15 cellular contexts compared by ENCODE assay signal in the genomic region with DNA sequence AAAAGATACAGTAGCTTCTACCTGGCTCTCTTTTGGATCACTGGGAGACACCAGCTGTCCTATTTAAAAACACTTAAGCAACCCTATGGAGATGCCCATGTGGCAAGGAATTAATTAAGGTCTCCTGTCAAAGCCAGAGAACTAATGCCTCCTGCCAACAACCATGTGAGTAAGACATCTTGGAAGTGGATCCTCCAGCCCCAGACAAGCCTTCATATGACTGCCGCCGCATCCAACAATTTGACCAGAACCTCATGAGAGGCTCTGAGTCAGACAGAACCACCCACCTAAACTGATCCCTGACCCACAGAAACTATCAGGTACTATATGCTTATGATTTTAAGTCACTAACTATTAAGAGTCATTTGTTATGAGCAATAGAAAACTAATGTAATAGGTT. TPM values are rescaled to one million over a fixed set of nuclear protein-coding genes. Genes with fewer than 3 reads are reported as not detected.
DNase-seq lines count a peak whose midpoint lies in the region; ATAC-seq and TF ChIP-seq lines count a peak whose summit lies in the region.
"Had no signal": no experiment of that assay in that cellular context is flagged by ENCODE, and none has a peak within 500 bp of the region (broad histone marks: within the 10 kb centered on the region; RNA-seq: fewer than 3 reads in every experiment).

No MANE protein-coding gene starts in this region.

- H3K36me3 ChIP-seq in osteoblast (ENCODE audit: insufficient read depth, low read length), result no peaks in the 10 kb centered on the region
- H3K36me3 ChIP-seq: neutrophil had no signal

- H3K9me3 ChIP-seq in osteoblast (ENCODE audit: low read depth, low read length), result no peaks in the 10 kb centered on the region
- H3K9me3 ChIP-seq: BLaER1 treated with 17β-estradiol and CSF1 and Interleukin-3, amounts not matched to agents 10 nM and 100 nM; neutrophil; upper lobe of left lung had no signal

- ATAC-seq in GM18520 (IDR thresholded peaks at IDR 0.05; ENCODE audit: unreplicated experiment), result no peak
- no peak for ATAC-seq in HG02623 (IDR thresholded peaks at IDR 0.05; ENCODE audit: unreplicated experiment)

- peaks cover 56% of the 10 kb centered on the region for H3K4me1 ChIP-seq in osteoblast (ENCODE audit: insufficient read depth, low read length)
- H3K4me1 ChIP-seq: upper lobe of left lung had no signal

- no peaks in the 10 kb centered on the region for H3K27me3 ChIP-seq in osteoblast (ENCODE audit: insufficient read depth, low read length)
- H3K27me3 ChIP-seq: BLaER1 treated with 17β-estradiol and CSF1 and Interleukin-3, amounts not matched to agents 10 nM and 100 nM; neutrophil; upper lobe of left lung had no signal

- DNase-seq in G401 (ENCODE audit: low spot score) (peak; percentile 55), NCI-H524 (lab: John Stamatoyannopoulos, UW) (peak; percentile 50 to 81), choroid plexus epithelial cell (ENCODE audit: low read depth) (peak; percentile 32), osteoblast (ENCODE audit: insufficient read length, low spot score, missing footprints) (peak; percentile 22), 8988T (no peak)
- DNase-seq: activated CD4-positive, CD25-positive, alpha-beta regulatory T cell treated with anti-CD3 and anti-CD28 coated beads, Interleukin-2, amount 50 U/mL, for 72 hours; activated naive CD4-positive, alpha-beta T cell treated with anti-CD3 and anti-CD28 coated beads, Interleukin-2, amount 50 U/mL, for 16 hours; activated T-cell treated with anti-CD3 and anti-CD28 coated beads, Interleukin-2, amount 50 U/mL, for 48 hours; NCI-H1694 treated with DMSO at 0.1 percent for 48 hours; NCI-H345; upper lobe of left lung had no signal

- no peaks in the 10 kb centered on the region for H4K20me1 ChIP-seq in osteoblast (ENCODE audit: insufficient read depth, low read length)
- H4K20me1 ChIP-seq: BLaER1 treated with 17β-estradiol and CSF1 and Interleukin-3, amounts not matched to agents 10 nM and 100 nM had no signal

- peak overlapping the region; percentile 50 for H3K27ac ChIP-seq in osteoblast (ENCODE audit: low read depth, low read length)
- H3K27ac ChIP-seq: BLaER1 treated with 17β-estradiol and CSF1 and Interleukin-3, amounts not matched to agents 10 nM and 100 nM; neutrophil; upper lobe of left lung had no signal

- H3K4me3 ChIP-seq in choroid plexus epithelial cell (ENCODE audit: low read depth, low read length), result no peak overlapping the region
- no peak overlapping the region for H3K4me3 ChIP-seq in osteoblast (ENCODE audit: insufficient read depth, low read length)
- H3K4me3 ChIP-seq: BLaER1 treated with 17β-estradiol and CSF1 and Interleukin-3, amounts not matched to agents 10 nM and 100 nM; upper lobe of left lung had no signal

- H3K4me2 ChIP-seq in osteoblast (ENCODE audit: insufficient read depth, low read length), result no peak overlapping the region
- H3K4me2 ChIP-seq: BLaER1 treated with 17β-estradiol and CSF1 and Interleukin-3, amounts not matched to agents 10 nM and 100 nM had no signal

- H3K79me2 ChIP-seq in osteoblast (ENCODE audit: insufficient read depth, low read length), result peaks cover 7% of the 10 kb centered on the region

- TF ChIP-seq CTCF in choroid plexus epithelial cell (conservative IDR thresholded peaks at IDR 0.05; ENCODE audit: low read depth, low read length) (no peak), osteoblast (IDR thresholded peaks at IDR 0.05; ENCODE audit: extremely low read depth, low read depth, low read length) (no peak)

- in situ Hi-C loops in G401 (cut with HindIII; ENCODE audit: low sequenced_read_pairs), result no loop called here

- no peak overlapping the region for H2AFZ ChIP-seq in osteoblast (ENCODE audit: low read length)

RNA-seq across cellular contexts. Expression of a gene that starts 22.3 kb away (rescaled TPM):
- 24.8 and 53.4 TPM in 2 replicates for total RNA-seq in G401 (2014; rRNA removed; shearing (Covaris generic))
- total RNA-seq in osteoblast, result 63.0 and 63.6 TPM in 2 replicates

RNA-seq across cellular contexts. Expression of a gene that starts 22.8 kb away (rescaled TPM):
- total RNA-seq in G401 (2014; rRNA removed; shearing (Covaris generic)), result 112 and 168 TPM in 2 replicates
- 32.9 and 44.2 TPM in 2 replicates for total RNA-seq in osteoblast
